ENCODE assay signal across 11 cellular contexts in genomic region chr17:40612510-40613244, GRCh38. TPM values are rescaled to one million over a fixed set of nuclear protein-coding genes. Genes with fewer than 3 reads are reported as not detected.
DNase-seq lines count a peak whose midpoint lies in the region; ATAC-seq and TF ChIP-seq lines count a peak whose summit lies in the region.
"Had no signal": no experiment of that assay in that cellular context is flagged by ENCODE, and none has a peak within 500 bp of the region (broad histone marks: within the 10 kb centered on the region; RNA-seq: fewer than 3 reads in every experiment).

No MANE protein-coding gene starts in this region.

- no peak overlapping the region for H2AFZ ChIP-seq in smooth muscle cell (ENCODE audit: low read depth)

- H4K20me1 ChIP-seq in smooth muscle cell (ENCODE audit: low read depth), result no peaks in the 10 kb centered on the region

- peak in 3 of 4 experiments; percentile 20 to 50 (median 40) for DNase-seq in activated CD4-positive, CD25-positive, alpha-beta regulatory T cell (lab: John Stamatoyannopoulos, UW)
- DNase-seq in activated CD4-positive, CD25-positive, alpha-beta regulatory T cell treated with anti-CD3 and anti-CD28 coated beads, Interleukin-2, amount 50 U/mL, for 72 hours, result no peak
- peak; percentile 52 for DNase-seq in activated T-helper 9 cell treated with anti-CD3 and anti-CD28 coated beads, Interleukin-2, amount 50 U/mL, for 16 hours (ENCODE audit: low read depth)
- DNase-seq in kidney tubule cell (ENCODE audit: low spot score) (peak; percentile 22), NCI-H128 (lab: John Stamatoyannopoulos, UW; ENCODE audit: unreplicated experiment) (no peak), smooth muscle cell (lab: John Stamatoyannopoulos, UW; ENCODE audit: unreplicated experiment) (no peak), cerebellar nuclear complex (lab: John Stamatoyannopoulos, UW) (no peak)
- DNase-seq in stimulated activated naive CD8-positive, alpha-beta T cell treated with anti-CD3 and anti-CD28 coated beads, Interleukin-15, Interleukin-2, amounts not matched to agents 100 U/mL and 50 U/mL, for 24 hours, result peak; percentile 57
- DNase-seq: Karpas-422, NCI-H82, ovary had no signal

- 85% methylated on average over 11 of the region's 11 CpGs for WGBS in smooth muscle cell (ENCODE audit: low lambda C conversion rate)

- no peaks in the 10 kb centered on the region for H3K79me2 ChIP-seq in smooth muscle cell (ENCODE audit: low read depth)

- no peaks in the 10 kb centered on the region for H3K9me3 ChIP-seq in smooth muscle cell (replicated peaks; ENCODE audit: low read depth)
- H3K9me3 ChIP-seq: ovary had no signal

- H3K27ac ChIP-seq in smooth muscle cell (ENCODE audit: low read depth), result no peak overlapping the region
- H3K27ac ChIP-seq: ovary had no signal

- H3K36me3 ChIP-seq in smooth muscle cell (ENCODE audit: low read depth), result no peaks in the 10 kb centered on the region
- H3K36me3 ChIP-seq: ovary had no signal

- TF ChIP-seq CTCF in smooth muscle cell (IDR thresholded peaks at IDR 0.05; ENCODE audit: borderline replicate concordance, insufficient read depth, poor library complexity, severe bottlenecking), result no peak

- H3K9ac ChIP-seq in smooth muscle cell (ENCODE audit: low read depth), result no peak overlapping the region

- H3K4me1 ChIP-seq in smooth muscle cell (ENCODE audit: low read depth), result no peaks in the 10 kb centered on the region

- H3K27me3 ChIP-seq in smooth muscle cell (ENCODE audit: low read depth), result no peaks in the 10 kb centered on the region
- H3K27me3 ChIP-seq: ovary had no signal

- ATAC-seq in stimulated activated naive CD8-positive, alpha-beta T cell treated with anti-CD3 and anti-CD28 coated beads, Interleukin-15, Interleukin-2, amounts not matched to agents 100 U/mL and 50 U/mL, for 24 hours, result no peak

- no peak overlapping the region for H3K4me2 ChIP-seq in smooth muscle cell

- no peaks in the 10 kb centered on the region for H3F3A ChIP-seq in smooth muscle cell (ENCODE audit: low read depth)

- H3K4me3 ChIP-seq in smooth muscle cell, result no peak overlapping the region
- H3K4me3 ChIP-seq: ovary had no signal

RNA-seq across cellular contexts. Expression of gene SMARCE1, which starts 34.9 kb away (rescaled TPM):
- 87.5 and 95.9 TPM in 2 replicates for total RNA-seq in smooth muscle cell
- polyA plus RNA-seq in smooth muscle cell, result 101 and 115 TPM in 2 replicates

RNA-seq across cellular contexts. Expression of gene CCR7, which starts 47.4 kb away (rescaled TPM):
- total RNA-seq in smooth muscle cell, result not detected in 2 replicates
- polyA plus RNA-seq in smooth muscle cell, result not detected in 2 replicates

RNA-seq across cellular contexts. Expression of gene KRT222, which starts 52.3 kb away (rescaled TPM):
- not detected in 2 replicates for total RNA-seq in smooth muscle cell
- not detected in 2 replicates for polyA plus RNA-seq in smooth muscle cell

Comparison
In these comparisons a context has a peak if more than half of its experiments do, and no peak if none do; other contexts are left out.
1. DNase-seq: peak in activated CD4-positive, CD25-positive, alpha-beta regulatory T cell (3 of 4), activated T-helper 9 cell treated with anti-CD3 and anti-CD28 coated beads, Interleukin-2, amount 50 U/mL, for 16 hours (single experiment), kidney tubule cell (single experiment) and stimulated activated naive CD8-positive, alpha-beta T cell treated with anti-CD3 and anti-CD28 coated beads, Interleukin-15, Interleukin-2, amounts not matched to agents 100 U/mL and 50 U/mL, for 24 hours (single experiment); none in activated CD4-positive, CD25-positive, alpha-beta regulatory T cell treated with anti-CD3 and anti-CD28 coated beads, Interleukin-2, amount 50 U/mL, for 72 hours (single experiment), NCI-H128 (single experiment), smooth muscle cell (single experiment) and cerebellar nuclear complex (0 of 2).